1 cellular context compared by ENCODE assay signal in the genomic region with DNA sequence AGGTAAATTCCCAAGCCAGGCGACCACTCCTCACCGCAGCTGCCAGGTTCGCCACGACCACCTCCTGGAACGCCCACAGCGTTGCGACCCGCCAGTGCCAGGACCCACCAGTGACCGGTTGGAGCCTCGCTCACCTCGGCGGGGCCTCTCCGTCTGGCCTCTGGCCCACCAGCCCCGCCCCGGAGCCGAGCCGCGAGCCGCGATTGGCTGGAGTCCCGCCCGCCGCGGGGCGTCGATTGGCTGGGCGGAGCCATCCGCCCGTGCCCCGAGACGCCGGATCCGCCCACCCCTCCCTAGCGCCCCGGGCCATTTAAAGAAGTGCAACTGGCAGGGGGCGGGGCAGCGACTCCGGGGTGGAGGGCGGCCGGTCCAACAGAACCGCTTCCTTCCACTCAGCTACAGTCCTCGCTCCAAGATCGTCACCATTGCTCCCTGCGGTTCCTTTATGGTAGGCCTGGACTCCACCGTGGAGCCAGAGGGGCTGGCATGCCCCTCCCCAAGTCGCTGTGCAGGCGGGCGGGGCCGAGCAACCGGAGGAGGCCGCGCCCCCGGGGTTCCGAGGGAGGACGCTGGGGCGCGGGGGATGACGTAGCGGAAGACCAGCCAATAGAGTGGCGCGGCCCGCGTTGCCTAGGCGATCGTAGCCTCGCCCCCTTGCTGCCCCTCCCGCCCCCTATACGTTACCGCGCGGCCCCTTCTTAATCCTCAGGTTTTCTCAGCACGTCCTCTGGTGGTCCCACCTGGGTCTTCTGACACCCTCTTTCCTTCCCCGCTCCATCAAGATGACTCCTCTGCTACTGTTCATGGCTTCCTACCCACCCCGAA.
A peak's percentile ranks its signal among the peaks of the same experiment; 100 is the strongest.
TF ChIP-seq lines count a peak whose summit lies in the region.

A gene with protein sequence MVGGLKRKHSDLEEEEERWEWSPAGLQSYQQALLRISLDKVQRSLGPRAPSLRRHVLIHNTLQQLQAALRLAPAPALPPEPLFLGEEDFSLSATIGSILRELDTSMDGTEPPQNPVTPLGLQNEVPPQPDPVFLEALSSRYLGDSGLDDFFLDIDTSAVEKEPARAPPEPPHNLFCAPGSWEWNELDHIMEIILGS (minus strand): TSS at position 155 of the 825 bp plus-strand sequence. CDS start 2,255 bp downstream, outside the sequence.

TF ChIP-seq in GM12878, 131 proteins besides CTCF, POLR2A, EP300 and RAD21 (continued from another document and continues in another):
- TF ChIP-seq, protein P1, sequence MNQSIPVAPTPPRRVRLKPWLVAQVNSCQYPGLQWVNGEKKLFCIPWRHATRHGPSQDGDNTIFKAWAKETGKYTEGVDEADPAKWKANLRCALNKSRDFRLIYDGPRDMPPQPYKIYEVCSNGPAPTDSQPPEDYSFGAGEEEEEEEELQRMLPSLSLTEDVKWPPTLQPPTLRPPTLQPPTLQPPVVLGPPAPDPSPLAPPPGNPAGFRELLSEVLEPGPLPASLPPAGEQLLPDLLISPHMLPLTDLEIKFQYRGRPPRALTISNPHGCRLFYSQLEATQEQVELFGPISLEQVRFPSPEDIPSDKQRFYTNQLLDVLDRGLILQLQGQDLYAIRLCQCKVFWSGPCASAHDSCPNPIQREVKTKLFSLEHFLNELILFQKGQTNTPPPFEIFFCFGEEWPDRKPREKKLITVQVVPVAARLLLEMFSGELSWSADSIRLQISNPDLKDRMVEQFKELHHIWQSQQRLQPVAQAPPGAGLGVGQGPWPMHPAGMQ (IDR thresholded peaks at IDR 0.05; ENCODE audit: borderline replicate concordance), result no peak
- TF ChIP-seq BHLHE40 (IDR thresholded peaks at IDR 0.05; ENCODE audit: borderline replicate concordance in 1 of 2, low read depth in 2 of 2, low read length in 1 of 2) (peak; percentile 77 to 93; a peak in 3 of 4 replicates), FOXK2 (IDR thresholded peaks at IDR 0.05) (no peak), BCL11A (IDR thresholded peaks at IDR 0.05; ENCODE audit: low read depth, low read length) (no peak), TCF7 (IDR thresholded peaks at IDR 0.05; ENCODE audit: borderline replicate concordance) (no peak), NR2C1 (IDR thresholded peaks at IDR 0.05) (no peak), SMAD5 (IDR thresholded peaks at IDR 0.05; ENCODE audit: low read depth) (peak; percentile 50; the same call in 1 of the 2 replicates), LARP7 (IDR thresholded peaks at IDR 0.05) (0 out of 2 replicates have a peak, but pooled peaks have one; percentile 67), NRF1 (conservative IDR thresholded peaks at IDR 0.05; ENCODE audit: low read depth, low read length) (no peak), POLR2AphosphoS5 (IDR thresholded peaks at IDR 0.05; ENCODE audit: low read length) (peak; percentile 83; the same call in 1 of the 2 replicates), FOXM1 (IDR thresholded peaks at IDR 0.05; ENCODE audit: low read depth, low read length) (no peak), RBBP5 (conservative IDR thresholded peaks at IDR 0.05) (no peak), EZH2 (IDR thresholded peaks at IDR 0.05; ENCODE audit: borderline replicate concordance, control insufficient read depth, low read depth, low read length) (no peak), MEF2B (IDR thresholded peaks at IDR 0.05; ENCODE audit: partially characterized antibody, poor library complexity, severe bottlenecking) (peak; percentile 53), STAT3 (IDR thresholded peaks at IDR 0.05; ENCODE audit: low read depth, low read length) (no peak), ZNF384 (IDR thresholded peaks at IDR 0.05; ENCODE audit: borderline replicate concordance, low read depth, low read length) (no peak), GATAD2B (conservative IDR thresholded peaks at IDR 0.05; ENCODE audit: low read depth) (peak; percentile 56), CBX5 (IDR thresholded peaks at IDR 0.05; ENCODE audit: low read depth) (no peak), MYB (IDR thresholded peaks at IDR 0.05; ENCODE audit: borderline replicate concordance, low read depth, low read length) (no peak), BRCA1 (IDR thresholded peaks at IDR 0.05; ENCODE audit: low read depth, low read length) (no peak), CHD1 (IDR thresholded peaks at IDR 0.05; ENCODE audit: low read depth, low read length) (no peak), HCFC1 (IDR thresholded peaks at IDR 0.05; ENCODE audit: low read length) (no peak), ZSCAN29 (IDR thresholded peaks at IDR 0.05) (no peak), SMAD1 (IDR thresholded peaks at IDR 0.05; ENCODE audit: low read depth, partially characterized antibody) (no peak), SPI1 (IDR thresholded peaks at IDR 0.05; ENCODE audit: borderline replicate concordance, insufficient read depth, low read depth, low read length) (0 out of 2 replicates have a peak, but pooled peaks have one; percentile 36), MEF2A (IDR thresholded peaks at IDR 0.05; ENCODE audit: insufficient read depth, low read depth, low read length) (no peak), MTA3 (IDR thresholded peaks at IDR 0.05; ENCODE audit: borderline replicate concordance, low read length) (no peak), SREBF1 (IDR thresholded peaks at IDR 0.05; ENCODE audit: low read length) (no peak), ZNF274 (IDR thresholded peaks at IDR 0.05; ENCODE audit: insufficient read depth, insufficient read length) (no peak), CREB1 (IDR thresholded peaks at IDR 0.05; ENCODE audit: low read depth) (peak; percentile 94), CHD2 (IDR thresholded peaks at IDR 0.05; ENCODE audit: borderline replicate concordance, low read depth, low read length) (peak; percentile 52), STAT1 (conservative IDR thresholded peaks at IDR 0.05) (no peak; the same call in 1 of the 2 replicates), POU2F2 (IDR thresholded peaks at IDR 0.05; ENCODE audit: borderline replicate concordance, low read depth, low read length) (peak; percentile 47; the same call in 1 of the 3 replicates), DPF2 (IDR thresholded peaks at IDR 0.05) (peak; percentile 57), TBL1XR1 (IDR thresholded peaks at IDR 0.05; ENCODE audit: low read depth, low read length) (no peak), MYC (IDR thresholded peaks at IDR 0.05; ENCODE audit: insufficient read depth, insufficient read length, insufficient replicate concordance, low read length, severe bottlenecking) (no peak), KLF5 (IDR thresholded peaks at IDR 0.05; ENCODE audit: partially characterized antibody) (no peak)
- TF ChIP-seq, protein P2, sequence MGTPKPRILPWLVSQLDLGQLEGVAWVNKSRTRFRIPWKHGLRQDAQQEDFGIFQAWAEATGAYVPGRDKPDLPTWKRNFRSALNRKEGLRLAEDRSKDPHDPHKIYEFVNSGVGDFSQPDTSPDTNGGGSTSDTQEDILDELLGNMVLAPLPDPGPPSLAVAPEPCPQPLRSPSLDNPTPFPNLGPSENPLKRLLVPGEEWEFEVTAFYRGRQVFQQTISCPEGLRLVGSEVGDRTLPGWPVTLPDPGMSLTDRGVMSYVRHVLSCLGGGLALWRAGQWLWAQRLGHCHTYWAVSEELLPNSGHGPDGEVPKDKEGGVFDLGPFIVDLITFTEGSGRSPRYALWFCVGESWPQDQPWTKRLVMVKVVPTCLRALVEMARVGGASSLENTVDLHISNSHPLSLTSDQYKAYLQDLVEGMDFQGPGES (IDR thresholded peaks at IDR 0.05), result peak; percentile 22; the same call in 1 of the 2 replicates
- TF ChIP-seq, protein P3, sequence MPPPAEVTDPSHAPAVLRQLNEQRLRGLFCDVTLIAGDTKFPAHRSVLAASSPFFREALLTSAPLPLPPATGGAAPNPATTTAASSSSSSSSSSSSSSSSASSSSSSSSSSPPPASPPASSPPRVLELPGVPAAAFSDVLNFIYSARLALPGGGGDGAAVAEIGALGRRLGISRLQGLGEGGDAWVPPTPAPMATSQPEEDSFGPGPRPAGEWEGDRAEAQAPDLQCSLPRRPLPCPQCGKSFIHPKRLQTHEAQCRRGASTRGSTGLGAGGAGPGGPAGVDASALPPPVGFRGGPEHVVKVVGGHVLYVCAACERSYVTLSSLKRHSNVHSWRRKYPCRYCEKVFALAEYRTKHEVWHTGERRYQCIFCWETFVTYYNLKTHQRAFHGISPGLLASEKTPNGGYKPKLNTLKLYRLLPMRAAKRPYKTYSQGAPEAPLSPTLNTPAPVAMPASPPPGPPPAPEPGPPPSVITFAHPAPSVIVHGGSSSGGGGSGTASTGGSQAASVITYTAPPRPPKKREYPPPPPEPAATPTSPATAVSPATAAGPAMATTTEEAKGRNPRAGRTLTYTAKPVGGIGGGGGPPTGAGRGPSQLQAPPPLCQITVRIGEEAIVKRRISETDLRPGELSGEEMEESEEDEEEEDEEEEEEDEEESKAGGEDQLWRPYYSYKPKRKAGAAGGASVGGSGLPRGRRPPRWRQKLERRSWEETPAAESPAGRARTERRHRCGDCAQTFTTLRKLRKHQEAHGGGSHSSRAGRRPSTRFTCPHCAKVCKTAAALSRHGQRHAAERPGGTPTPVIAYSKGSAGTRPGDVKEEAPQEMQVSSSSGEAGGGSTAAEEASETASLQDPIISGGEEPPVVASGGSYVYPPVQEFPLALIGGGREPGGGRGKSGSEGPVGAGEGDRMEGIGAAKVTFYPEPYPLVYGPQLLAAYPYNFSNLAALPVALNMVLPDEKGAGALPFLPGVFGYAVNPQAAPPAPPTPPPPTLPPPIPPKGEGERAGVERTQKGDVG (CRISPR knock-in tag; IDR thresholded peaks at IDR 0.05), result no peak
- TF ChIP-seq, protein P4, sequence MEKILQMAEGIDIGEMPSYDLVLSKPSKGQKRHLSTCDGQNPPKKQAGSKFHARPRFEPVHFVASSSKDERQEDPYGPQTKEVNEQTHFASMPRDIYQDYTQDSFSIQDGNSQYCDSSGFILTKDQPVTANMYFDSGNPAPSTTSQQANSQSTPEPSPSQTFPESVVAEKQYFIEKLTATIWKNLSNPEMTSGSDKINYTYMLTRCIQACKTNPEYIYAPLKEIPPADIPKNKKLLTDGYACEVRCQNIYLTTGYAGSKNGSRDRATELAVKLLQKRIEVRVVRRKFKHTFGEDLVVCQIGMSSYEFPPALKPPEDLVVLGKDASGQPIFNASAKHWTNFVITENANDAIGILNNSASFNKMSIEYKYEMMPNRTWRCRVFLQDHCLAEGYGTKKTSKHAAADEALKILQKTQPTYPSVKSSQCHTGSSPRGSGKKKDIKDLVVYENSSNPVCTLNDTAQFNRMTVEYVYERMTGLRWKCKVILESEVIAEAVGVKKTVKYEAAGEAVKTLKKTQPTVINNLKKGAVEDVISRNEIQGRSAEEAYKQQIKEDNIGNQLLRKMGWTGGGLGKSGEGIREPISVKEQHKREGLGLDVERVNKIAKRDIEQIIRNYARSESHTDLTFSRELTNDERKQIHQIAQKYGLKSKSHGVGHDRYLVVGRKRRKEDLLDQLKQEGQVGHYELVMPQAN (conservative IDR thresholded peaks at IDR 0.05), result peak; percentile 97
- TF ChIP-seq, protein P5, sequence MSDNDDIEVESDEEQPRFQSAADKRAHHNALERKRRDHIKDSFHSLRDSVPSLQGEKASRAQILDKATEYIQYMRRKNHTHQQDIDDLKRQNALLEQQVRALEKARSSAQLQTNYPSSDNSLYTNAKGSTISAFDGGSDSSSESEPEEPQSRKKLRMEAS (IDR thresholded peaks at IDR 0.05; ENCODE audit: low read depth, low read length), result peak; percentile 44
- TF ChIP-seq, protein P6, sequence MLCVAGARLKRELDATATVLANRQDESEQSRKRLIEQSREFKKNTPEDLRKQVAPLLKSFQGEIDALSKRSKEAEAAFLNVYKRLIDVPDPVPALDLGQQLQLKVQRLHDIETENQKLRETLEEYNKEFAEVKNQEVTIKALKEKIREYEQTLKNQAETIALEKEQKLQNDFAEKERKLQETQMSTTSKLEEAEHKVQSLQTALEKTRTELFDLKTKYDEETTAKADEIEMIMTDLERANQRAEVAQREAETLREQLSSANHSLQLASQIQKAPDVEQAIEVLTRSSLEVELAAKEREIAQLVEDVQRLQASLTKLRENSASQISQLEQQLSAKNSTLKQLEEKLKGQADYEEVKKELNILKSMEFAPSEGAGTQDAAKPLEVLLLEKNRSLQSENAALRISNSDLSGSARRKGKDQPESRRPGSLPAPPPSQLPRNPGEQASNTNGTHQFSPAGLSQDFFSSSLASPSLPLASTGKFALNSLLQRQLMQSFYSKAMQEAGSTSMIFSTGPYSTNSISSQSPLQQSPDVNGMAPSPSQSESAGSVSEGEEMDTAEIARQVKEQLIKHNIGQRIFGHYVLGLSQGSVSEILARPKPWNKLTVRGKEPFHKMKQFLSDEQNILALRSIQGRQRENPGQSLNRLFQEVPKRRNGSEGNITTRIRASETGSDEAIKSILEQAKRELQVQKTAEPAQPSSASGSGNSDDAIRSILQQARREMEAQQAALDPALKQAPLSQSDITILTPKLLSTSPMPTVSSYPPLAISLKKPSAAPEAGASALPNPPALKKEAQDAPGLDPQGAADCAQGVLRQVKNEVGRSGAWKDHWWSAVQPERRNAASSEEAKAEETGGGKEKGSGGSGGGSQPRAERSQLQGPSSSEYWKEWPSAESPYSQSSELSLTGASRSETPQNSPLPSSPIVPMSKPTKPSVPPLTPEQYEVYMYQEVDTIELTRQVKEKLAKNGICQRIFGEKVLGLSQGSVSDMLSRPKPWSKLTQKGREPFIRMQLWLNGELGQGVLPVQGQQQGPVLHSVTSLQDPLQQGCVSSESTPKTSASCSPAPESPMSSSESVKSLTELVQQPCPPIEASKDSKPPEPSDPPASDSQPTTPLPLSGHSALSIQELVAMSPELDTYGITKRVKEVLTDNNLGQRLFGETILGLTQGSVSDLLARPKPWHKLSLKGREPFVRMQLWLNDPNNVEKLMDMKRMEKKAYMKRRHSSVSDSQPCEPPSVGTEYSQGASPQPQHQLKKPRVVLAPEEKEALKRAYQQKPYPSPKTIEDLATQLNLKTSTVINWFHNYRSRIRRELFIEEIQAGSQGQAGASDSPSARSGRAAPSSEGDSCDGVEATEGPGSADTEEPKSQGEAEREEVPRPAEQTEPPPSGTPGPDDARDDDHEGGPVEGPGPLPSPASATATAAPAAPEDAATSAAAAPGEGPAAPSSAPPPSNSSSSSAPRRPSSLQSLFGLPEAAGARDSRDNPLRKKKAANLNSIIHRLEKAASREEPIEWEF (IDR thresholded peaks at IDR 0.05; ENCODE audit: insufficient replicate concordance, low read depth, low read length), result no peak
- TF ChIP-seq, protein P7, sequence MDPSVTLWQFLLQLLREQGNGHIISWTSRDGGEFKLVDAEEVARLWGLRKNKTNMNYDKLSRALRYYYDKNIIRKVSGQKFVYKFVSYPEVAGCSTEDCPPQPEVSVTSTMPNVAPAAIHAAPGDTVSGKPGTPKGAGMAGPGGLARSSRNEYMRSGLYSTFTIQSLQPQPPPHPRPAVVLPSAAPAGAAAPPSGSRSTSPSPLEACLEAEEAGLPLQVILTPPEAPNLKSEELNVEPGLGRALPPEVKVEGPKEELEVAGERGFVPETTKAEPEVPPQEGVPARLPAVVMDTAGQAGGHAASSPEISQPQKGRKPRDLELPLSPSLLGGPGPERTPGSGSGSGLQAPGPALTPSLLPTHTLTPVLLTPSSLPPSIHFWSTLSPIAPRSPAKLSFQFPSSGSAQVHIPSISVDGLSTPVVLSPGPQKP (IDR thresholded peaks at IDR 0.05; ENCODE audit: low read depth, low read length), result peak; percentile 23; the same call in 1 of the 2 replicates
- TF ChIP-seq, protein P8, sequence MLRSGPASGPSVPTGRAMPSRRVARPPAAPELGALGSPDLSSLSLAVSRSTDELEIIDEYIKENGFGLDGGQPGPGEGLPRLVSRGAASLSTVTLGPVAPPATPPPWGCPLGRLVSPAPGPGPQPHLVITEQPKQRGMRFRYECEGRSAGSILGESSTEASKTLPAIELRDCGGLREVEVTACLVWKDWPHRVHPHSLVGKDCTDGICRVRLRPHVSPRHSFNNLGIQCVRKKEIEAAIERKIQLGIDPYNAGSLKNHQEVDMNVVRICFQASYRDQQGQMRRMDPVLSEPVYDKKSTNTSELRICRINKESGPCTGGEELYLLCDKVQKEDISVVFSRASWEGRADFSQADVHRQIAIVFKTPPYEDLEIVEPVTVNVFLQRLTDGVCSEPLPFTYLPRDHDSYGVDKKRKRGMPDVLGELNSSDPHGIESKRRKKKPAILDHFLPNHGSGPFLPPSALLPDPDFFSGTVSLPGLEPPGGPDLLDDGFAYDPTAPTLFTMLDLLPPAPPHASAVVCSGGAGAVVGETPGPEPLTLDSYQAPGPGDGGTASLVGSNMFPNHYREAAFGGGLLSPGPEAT (IDR thresholded peaks at IDR 0.05; ENCODE audit: low read depth), result peak; percentile 33; the same call in 1 of the 2 replicates
